ENCODE assay signal across 17 cellular contexts in genomic region chr12:108379761-108380160, GRCh38. TPM values are rescaled to one million over a fixed set of nuclear protein-coding genes. Genes with fewer than 3 reads are reported as not detected.
DNase-seq lines count a peak whose midpoint lies in the region; ATAC-seq, FAIRE-seq and TF ChIP-seq lines count a peak whose summit lies in the region.
"Had no signal": no experiment of that assay in that cellular context is flagged by ENCODE, and none has a peak within 500 bp of the region (broad histone marks: within the 10 kb centered on the region; RNA-seq: fewer than 3 reads in every experiment).

No MANE protein-coding gene starts in this region.

- in situ Hi-C loops in K562 (cut with MboI) = no loop called here

- POLR2A ChIA-PET in HEK293 (lab: Yijun Ruan, JAX) (no interaction called here), K562 (lab: Yijun Ruan, JAX) (no interaction called here)

- TF ChIP-seq POLR2A in K562 (conservative IDR thresholded peaks at IDR 0.05) (no peak), right lobe of liver (IDR thresholded peaks at IDR 0.05) (no peak)

- CTCF ChIA-PET in HEK293 (lab: Yijun Ruan, JAX) (interaction anchor here (1.1 kb wide), 1 partner anchor 43 kb away, joined by 4 read pairs; no protein-coding TSS in a partner anchor), K562 (lab: Yijun Ruan, JAX; ENCODE audit: low intra/inter-chr PET ratio) (no interaction called here)

- 0% methylated on average over 4 of the region's 4 CpGs for WGBS in K562 (ENCODE audit: insufficient coverage, low coverage, missing lambda C conversion rate)
- WGBS in right lobe of liver (ENCODE audit: insufficient coverage, low coverage, low lambda C conversion rate, missing lambda C conversion rate) = 68% methylated on average over 4 of the region's 4 CpGs

- H3K9ac ChIP-seq in K562 (ENCODE audit: insufficient read depth in 1 of 2, low read depth in 2 of 2, low read length in 2 of 2) = no peak overlapping the region
- H3K9ac ChIP-seq: BLaER1 treated with 17β-estradiol and CSF1 and Interleukin-3, amounts not matched to agents 10 nM and 100 nM had no signal

- FAIRE-seq in K562 (lab: Jason Lieb, UNC) = no peak
- FAIRE-seq: H1 had no signal

- DNase-seq in NCI-H1694 (lab: John Stamatoyannopoulos, UW) (peak; percentile 16), NCI-H226 (peak; percentile 36), K562 (ENCODE audit: extremely low read depth in 1 of 4, low spot score in 3 of 4) (no peak), GDM1 (lab: John Stamatoyannopoulos, UW) (no peak), right lobe of liver (no peak)
- no peak for DNase-seq in activated CD8-positive, alpha-beta memory T cell treated with anti-CD3 and anti-CD28 coated beads, Interleukin-2, amount 50 U/mL, for 4 hours
- DNase-seq: Calu3; CD8-positive, alpha-beta T cell; GF-D8; H9; IMR-90; KBM-7 had no signal

- no peaks in the 10 kb centered on the region for H3K27me3 ChIP-seq in K562 (ENCODE audit: control insufficient read depth in 2 of 2, insufficient read depth in 2 of 2, low read length in 2 of 2)
- H3K27me3 ChIP-seq in right lobe of liver = no peaks in the 10 kb centered on the region
- H3K27me3 ChIP-seq: BLaER1 treated with 17β-estradiol and CSF1 and Interleukin-3, amounts not matched to agents 10 nM and 100 nM had no signal

- TF ChIP-seq CTCF in HEK293 (tag by site-specific recombination; IDR thresholded peaks at IDR 0.05) (no peak), K562 (IDR thresholded peaks at IDR 0.05 in 2 of 3, conservative IDR thresholded peaks at IDR 0.05 in 1 of 3; ENCODE audit: insufficient read depth in 2 of 3, low read depth in 1 of 3, low read length in 3 of 3) (no peak), right lobe of liver (IDR thresholded peaks at IDR 0.05) (no peak)

- intact Hi-C loops in K562 (cut with micrococcal nuclease) (no loop called here), right lobe of liver (cut with DNase I) (no loop called here)

- H3K4me1 ChIP-seq in HEK293 (ENCODE audit: control insufficient read depth, insufficient read depth, low read length) = no peaks in the 10 kb centered on the region
- H3K4me1 ChIP-seq in K562 (replicated peaks in 1 of 2; ENCODE audit: control insufficient read depth in 2 of 2, insufficient read depth in 2 of 2, low read length in 2 of 2) = no peaks in the 10 kb centered on the region
- no peaks in the 10 kb centered on the region for H3K4me1 ChIP-seq in right lobe of liver

- BruUV-seq in K562 (replicated peaks; lab: Mats Ljungman, UMichigan) = no TSS peak

- H3K36me3 ChIP-seq in HEK293 (ENCODE audit: control insufficient read depth in 2 of 2, insufficient read depth in 1 of 2, low read length in 2 of 2) (no peaks in the 10 kb centered on the region), K562 (ENCODE audit: control insufficient read depth, insufficient read depth, low read length) (no peaks in the 10 kb centered on the region), right lobe of liver (no peaks in the 10 kb centered on the region)

- no peak for TF ChIP-seq RAD21 in K562 (CRISPR knock-in tag; conservative IDR thresholded peaks at IDR 0.05 in 1 of 2, IDR thresholded peaks at IDR 0.05 in 1 of 2)

- no peak overlapping the region for H3K4me2 ChIP-seq in K562 (ENCODE audit: insufficient read depth, low read length)

- no peaks in the 10 kb centered on the region for H4K20me1 ChIP-seq in K562 (replicated peaks; ENCODE audit: control insufficient read depth, insufficient read depth, low read length)
- H4K20me1 ChIP-seq: BLaER1 treated with 17β-estradiol and CSF1 and Interleukin-3, amounts not matched to agents 10 nM and 100 nM had no signal

- H3K9me3 ChIP-seq in HEK293 (ENCODE audit: control insufficient read depth, insufficient read depth, low read depth, low read length) (no peaks in the 10 kb centered on the region), K562 (replicated peaks; ENCODE audit: control insufficient read depth, insufficient read depth, low read depth, low read length) (no peaks in the 10 kb centered on the region), right lobe of liver (no peaks in the 10 kb centered on the region)

- H2AFZ ChIP-seq in K562 (ENCODE audit: low read depth, low read length) = no peak overlapping the region

- no peak overlapping the region for H3K27ac ChIP-seq in HEK293 (ENCODE audit: extremely low read depth, low read depth, low read length)
- H3K27ac ChIP-seq in K562 (ENCODE audit: extremely low read depth, low read depth, low read length) = no peak overlapping the region
- no peak overlapping the region for H3K27ac ChIP-seq in right lobe of liver
- H3K27ac ChIP-seq: BLaER1 treated with 17β-estradiol and CSF1 and Interleukin-3, amounts not matched to agents 10 nM and 100 nM; HL-60 had no signal

- no peaks in the 10 kb centered on the region for H3K79me2 ChIP-seq in K562 (ENCODE audit: control insufficient read depth, insufficient read depth, low read length)

- H3K4me3 ChIP-seq in HEK293 (ENCODE audit: low read depth, low read length) (no peak overlapping the region), K562 (no peak overlapping the region), right lobe of liver (no peak overlapping the region)
- H3K4me3 ChIP-seq: BLaER1 treated with 17β-estradiol and CSF1 and Interleukin-3, amounts not matched to agents 10 nM and 100 nM had no signal

- ATAC-seq in K562 (no peak), right lobe of liver (no peak)
- ATAC-seq: CD8-positive, alpha-beta T cell had no signal

- H3K9me1 ChIP-seq in K562 (ENCODE audit: control insufficient read depth, insufficient read depth, low read length) = no peaks in the 10 kb centered on the region

- no peak for TF ChIP-seq EP300 in K562 (IDR thresholded peaks at IDR 0.05; ENCODE audit: low read length)

TF ChIP-seq in HEK293, 187 proteins besides CTCF, POLR2A, EP300 and RAD21:
- TF ChIP-seq ZNF473 (tag by site-specific recombination; IDR thresholded peaks at IDR 0.05) (no peak), ZSCAN18 (tag by site-specific recombination; IDR thresholded peaks at IDR 0.05) (no peak), GLIS1 (tag by site-specific recombination; IDR thresholded peaks at IDR 0.05) (peak; percentile 52)

TF ChIP-seq in K562, 482 proteins besides CTCF, POLR2A, EP300 and RAD21 (continues in another document):
- no peak for TF ChIP-seq PTTG1 (tag; IDR thresholded peaks at IDR 0.05; ENCODE audit: low read depth)

RNA-seq across cellular contexts. Expression of gene CMKLR1, which starts 40.6 kb away (rescaled TPM):
- 3.0 and 7.0 TPM in 2 replicates for total RNA-seq in K562 (2011; cell fraction: chromatin; rRNA removed; ENCODE audit: low replicate concordance)
- 3.2 and 3.4 TPM in 2 replicates for total RNA-seq in K562 (2011; cell fraction: nucleolus; rRNA removed)
- 3.7 and 4.0 TPM in 2 replicates for total RNA-seq in K562 (2011; cell fraction: nucleoplasm; rRNA removed)
- total RNA-seq in K562 (2014; rRNA removed) (0.16 and 0.32 TPM in 2 replicates), K562 (2014; rRNA removed; fragmentation: Illumina TruSeq; extraction: Trizol) (0.11 and 0.29 TPM in 2 replicates), K562 (2015; rRNA removed; fragmentation: Illumina TruSeq; extraction: Trizol) (0.15 and 0.33 TPM in 2 replicates), K562 (2021) (0.20 and 0.29 TPM in 2 replicates), right lobe of liver (1 to 10 TPM; 1.5 to 8.2 (median 4.2) TPM)
- polyA plus RNA-seq in K562 (2011; rRNA removed) (0.30 and 1.4 TPM in 2 replicates), K562 (2014; fragmentation: Illumina TruSeq; extraction: Trizol) (0.33 and 0.67 TPM in 2 replicates), K562 (2014; fragmentation: Nextera tagmentation; extraction: Ambion mirVana) (under 1 TPM; 0.11 to 0.13 TPM), K562 (2014; rRNA removed) (0.12 and 0.36 TPM in 2 replicates)
- polyA plus RNA-seq in K562 (2011; cell fraction: cytosol; rRNA removed) = 0.28 and 1.0 TPM in 2 replicates
- 0.41 and 1.3 TPM in 2 replicates for polyA plus RNA-seq in K562 (2011; cell fraction: nucleus; rRNA removed)
- 0.11 and 0.25 TPM in 2 replicates for polyA plus RNA-seq in K562 (2012)
- polyA minus RNA-seq in K562 (2011; rRNA and poly(A)+ RNA removed) = 0.42 and 2.6 TPM in 2 replicates
- polyA minus RNA-seq in K562 (2011; cell fraction: cytosol; rRNA and poly(A)+ RNA removed) = 1.2 TPM in 1 of 2 replicates, not detected in the other
- 0.22 and 1.1 TPM in 2 replicates for polyA minus RNA-seq in K562 (2011; cell fraction: nucleus; rRNA and poly(A)+ RNA removed)
- total RNA-seq: A172; Calu3; CD8-positive, alpha-beta T cell; IMR-90 had no signal
- polyA plus RNA-seq: IMR-90 had no signal

Comparison
In these comparisons a context has a peak if more than half of its experiments do, and no peak if none do; other contexts are left out.
1. DNase-seq: peak in NCI-H1694 (single experiment) and NCI-H226 (single experiment); none in K562 (0 of 4), activated CD8-positive, alpha-beta memory T cell treated with anti-CD3 and anti-CD28 coated beads, Interleukin-2, amount 50 U/mL, for 4 hours (single experiment), GDM1 (single experiment) and right lobe of liver (0 of 3).